ENCODE assay signal across 1 cellular context in genomic region chr15:101277038-101277822, GRCh38.
TF ChIP-seq lines count a peak whose summit lies in the region.

SELENOS (minus strand) TSS chr15:101277485; CDS start chr15:101277417, 68 bp downstream.

TF ChIP-seq in GM12878, 131 proteins besides CTCF, POLR2A, EP300 and RAD21 (continued from another document):
- TF ChIP-seq SKIL (IDR thresholded peaks at IDR 0.05; ENCODE audit: low read depth, poor library complexity, severe bottlenecking) (no peak), MTA3 (IDR thresholded peaks at IDR 0.05; ENCODE audit: borderline replicate concordance, low read length) (no peak), MEF2A (IDR thresholded peaks at IDR 0.05; ENCODE audit: insufficient read depth, low read depth, low read length) (no peak), STAT1 (conservative IDR thresholded peaks at IDR 0.05) (0 out of 2 replicates have a peak, but pooled peaks have one; percentile 73), ZNF217 (IDR thresholded peaks at IDR 0.05) (0 out of 2 replicates have a peak, but pooled peaks have one; percentile 31), CBX3 (IDR thresholded peaks at IDR 0.05; ENCODE audit: borderline replicate concordance, low read depth) (no peak), SUPT20H (IDR thresholded peaks at IDR 0.05; ENCODE audit: borderline replicate concordance, control insufficient read depth, low read depth, low read length) (no peak), STAT3 (IDR thresholded peaks at IDR 0.05; ENCODE audit: low read depth, low read length) (no peak), SPI1 (IDR thresholded peaks at IDR 0.05; ENCODE audit: borderline replicate concordance, insufficient read depth, low read depth, low read length) (no peak)
- TF ChIP-seq, protein P1, sequence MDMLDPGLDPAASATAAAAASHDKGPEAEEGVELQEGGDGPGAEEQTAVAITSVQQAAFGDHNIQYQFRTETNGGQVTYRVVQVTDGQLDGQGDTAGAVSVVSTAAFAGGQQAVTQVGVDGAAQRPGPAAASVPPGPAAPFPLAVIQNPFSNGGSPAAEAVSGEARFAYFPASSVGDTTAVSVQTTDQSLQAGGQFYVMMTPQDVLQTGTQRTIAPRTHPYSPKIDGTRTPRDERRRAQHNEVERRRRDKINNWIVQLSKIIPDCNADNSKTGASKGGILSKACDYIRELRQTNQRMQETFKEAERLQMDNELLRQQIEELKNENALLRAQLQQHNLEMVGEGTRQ (IDR thresholded peaks at IDR 0.05; ENCODE audit: borderline replicate concordance, low read depth, low read length) = no peak
